In genomic region chr17:20091161-20092029, GRCh38 we compare ENCODE assay signal across 9 cellular contexts.
DNase-seq lines count a peak whose midpoint lies in the region; ATAC-seq and TF ChIP-seq lines count a peak whose summit lies in the region.
"Had no signal": no experiment of that assay in that cellular context is flagged by ENCODE, and none has a peak within 500 bp of the region (broad histone marks: within the 10 kb centered on the region; RNA-seq: fewer than 3 reads in every experiment).

No MANE protein-coding gene starts in this region.

- H3K9me3 Mint-ChIP-seq in activated CD4-positive, alpha-beta T cell treated with anti-CD3 and anti-CD28 coated beads, Interleukin-2, amount 10 ng/mL, durations not matched to agents 24 days and 14 days, result no peaks in the 10 kb centered on the region

- no peak overlapping the region for H3K27ac Mint-ChIP-seq in activated CD4-positive, alpha-beta T cell treated with anti-CD3 and anti-CD28 coated beads, Interleukin-2, amount 10 ng/mL, durations not matched to agents 24 days and 14 days

- ATAC-seq in HG03108 (IDR thresholded peaks at IDR 0.05; ENCODE audit: unreplicated experiment), result no peak

- H3K27me3 Mint-ChIP-seq in activated CD4-positive, alpha-beta T cell treated with anti-CD3 and anti-CD28 coated beads, Interleukin-2, amount 10 ng/mL, durations not matched to agents 24 days and 14 days, result peaks cover 6% of the 10 kb centered on the region

- DNase-seq in fibroblast of mammary gland (ENCODE audit: low read depth) (peak; percentile 93), tibial artery (peak; percentile 61 to 80), NCI-H2196 (lab: John Stamatoyannopoulos, UW; ENCODE audit: unreplicated experiment) (no peak)
- no peak for DNase-seq in activated CD4-positive, alpha-beta T cell treated with anti-CD3 and anti-CD28 coated beads, Interleukin-2, amount 10 ng/mL, durations not matched to agents 24 days and 14 days
- DNase-seq: NCI-H187 treated with DMSO at 0.1 percent for 48 hours, T-helper 2 cell had no signal

- TF ChIP-seq CTCF in fibroblast of mammary gland (conservative IDR thresholded peaks at IDR 0.05; ENCODE audit: control insufficient read depth, insufficient read depth, low read depth, low read length) (no peak), tibial artery (IDR thresholded peaks at IDR 0.05) (no peak)

- H3K4me1 ChIP-seq in neuron (ENCODE audit: insufficient read depth, low read length) (peaks cover 26% of the 10 kb centered on the region), tibial artery (peaks cover 6 to 83% (median 34%) of the 10 kb centered on the region in 4 donors)

- peak overlapping the region; percentile 33 for H2AFZ ChIP-seq in neuron (ENCODE audit: low read depth, low read length)

- H3K4me3 Mint-ChIP-seq in activated CD4-positive, alpha-beta T cell treated with anti-CD3 and anti-CD28 coated beads, Interleukin-2, amount 10 ng/mL, durations not matched to agents 24 days and 14 days, result no peak overlapping the region

- H3K36me3 ChIP-seq in neuron (ENCODE audit: insufficient read depth, low read length), result no peaks in the 10 kb centered on the region
- no peaks in the 10 kb centered on the region for H3K36me3 ChIP-seq in tibial artery

- peak overlapping the region; percentile 70 for H3K27ac ChIP-seq in angular gyrus (ENCODE audit: low read depth, low read length)
- H3K27ac ChIP-seq in tibial artery, result peak overlapping the region; percentile 76 to 89

- H3K9me3 ChIP-seq in neuron (ENCODE audit: low read length) (no peaks in the 10 kb centered on the region), tibial artery (no peaks in the 10 kb centered on the region)

- no peaks in the 10 kb centered on the region for H3K36me3 Mint-ChIP-seq in activated CD4-positive, alpha-beta T cell treated with anti-CD3 and anti-CD28 coated beads, Interleukin-2, amount 10 ng/mL, durations not matched to agents 24 days and 14 days (ENCODE audit: low read depth)

- intact Hi-C loops in tibial artery (cut with DNase I; ENCODE audit: low total_unique reads), result no loop called here
- intact Hi-C loops in activated CD4-positive, alpha-beta T cell treated with anti-CD3 and anti-CD28 coated beads, Interleukin-2, amount 10 ng/mL, durations not matched to agents 24 days and 14 days (cut with micrococcal nuclease), result no loop called here

- H3K27me3 ChIP-seq in neuron (ENCODE audit: insufficient read depth, low read length) (no peaks in the 10 kb centered on the region), tibial artery (no peaks in the 10 kb centered on the region)

- H3K4me3 ChIP-seq in fibroblast of mammary gland (ENCODE audit: control insufficient read depth, low read depth, low read length) (no peak overlapping the region), neuron (ENCODE audit: low read length) (no peak overlapping the region), tibial artery (peak overlapping the region in 1 of 2 donors; percentile 3)

- H3K4me1 Mint-ChIP-seq in activated CD4-positive, alpha-beta T cell treated with anti-CD3 and anti-CD28 coated beads, Interleukin-2, amount 10 ng/mL, durations not matched to agents 24 days and 14 days, result peaks cover 11% of the 10 kb centered on the region

Comparison
In these comparisons a context has a peak if more than half of its experiments do, and no peak if none do; other contexts are left out.
1. DNase-seq: peak in fibroblast of mammary gland (single experiment) and tibial artery (2 of 2); none in NCI-H2196 (single experiment) and activated CD4-positive, alpha-beta T cell treated with anti-CD3 and anti-CD28 coated beads, Interleukin-2, amount 10 ng/mL, durations not matched to agents 24 days and 14 days (single experiment).